Comparison of ENCODE assay signal across 22 cellular contexts in genomic region chr7:133783276-133783675, GRCh38.
"Had no signal": no experiment of that assay in that cellular context is flagged by ENCODE, and none has a peak within 500 bp of the region (broad histone marks: within the 10 kb centered on the region; RNA-seq: fewer than 3 reads in every experiment).

No MANE protein-coding gene starts in this region.

- ATAC-seq: activated CD8-positive, alpha-beta T cell treated with anti-CD3 and anti-CD28 coated beads, Interleukin-2, amount 10 ng/mL, durations not matched to agents 7 days and 5 days; activated naive CD8-positive, alpha-beta T cell treated with anti-CD3 and anti-CD28 coated beads, Interleukin-2, amount 50 U/mL, for 24 hours; left lung; mucosa of descending colon; stimulated activated effector memory CD8-positive, alpha-beta T cell treated with anti-CD3 and anti-CD28 coated beads, Interleukin-12 subunit alpha, Interleukin-12 subunit beta, amount 100 ng/mL, for 72 hours had no signal

- H3K4me3 ChIP-seq: left lung, mucosa of descending colon, prostate gland, right atrium auricular region, stomach had no signal

- H3K9me3 ChIP-seq: mucosa of descending colon, prostate gland, right atrium auricular region, stomach had no signal

- H3K27me3 ChIP-seq: left lung, right atrium auricular region, stomach had no signal

- H3K36me3 ChIP-seq: left lung, prostate gland, right atrium auricular region, stomach had no signal

- FAIRE-seq: small intestine had no signal

- H3K4me1 ChIP-seq: left lung, prostate gland, right atrium auricular region, stomach had no signal

- DNase-seq: activated CD4-positive, alpha-beta T cell treated with anti-CD3 and anti-CD28 coated beads, Interleukin-2, amount 10 ng/mL, durations not matched to agents 24 days and 14 days; activated CD8-positive, alpha-beta T cell treated with anti-CD3 and anti-CD28 coated beads, Interleukin-2, amount 10 ng/mL, durations not matched to agents 7 days and 5 days; activated naive CD4-positive, alpha-beta T cell treated with anti-CD3 and anti-CD28 coated beads, Interleukin-2, amount 10 ng/mL, durations not matched to agents 7 days and 5 days; activated naive CD8-positive, alpha-beta T cell treated with anti-CD3 and anti-CD28 coated beads, Interleukin-2, amount 50 U/mL, for 24 hours; activated T-cell treated with anti-CD3 and anti-CD28 coated beads, Interleukin-2, amount 50 U/mL, for 24 hours; anterior cingulate cortex; cortex of kidney; effector CD4-positive, alpha-beta T cell; foreskin melanocyte; glutamatergic neuron; hippocampal formation; islet precursor cell; left lung; mucosa of descending colon; naive B cell; small intestine; stimulated activated CD4-positive, alpha-beta T cell treated with anti-CD3 and anti-CD28 coated beads, Interleukin-15, amount 100 ng/mL, for 24 hours; stimulated activated CD4-positive, alpha-beta T cell treated with anti-CD3 and anti-CD28 coated beads, Interleukin-4, amount 100 ng/mL, for 24 hours; stomach had no signal

- H3K27ac ChIP-seq: left lung, prostate gland, right atrium auricular region, stomach had no signal
